In the genomic region with DNA sequence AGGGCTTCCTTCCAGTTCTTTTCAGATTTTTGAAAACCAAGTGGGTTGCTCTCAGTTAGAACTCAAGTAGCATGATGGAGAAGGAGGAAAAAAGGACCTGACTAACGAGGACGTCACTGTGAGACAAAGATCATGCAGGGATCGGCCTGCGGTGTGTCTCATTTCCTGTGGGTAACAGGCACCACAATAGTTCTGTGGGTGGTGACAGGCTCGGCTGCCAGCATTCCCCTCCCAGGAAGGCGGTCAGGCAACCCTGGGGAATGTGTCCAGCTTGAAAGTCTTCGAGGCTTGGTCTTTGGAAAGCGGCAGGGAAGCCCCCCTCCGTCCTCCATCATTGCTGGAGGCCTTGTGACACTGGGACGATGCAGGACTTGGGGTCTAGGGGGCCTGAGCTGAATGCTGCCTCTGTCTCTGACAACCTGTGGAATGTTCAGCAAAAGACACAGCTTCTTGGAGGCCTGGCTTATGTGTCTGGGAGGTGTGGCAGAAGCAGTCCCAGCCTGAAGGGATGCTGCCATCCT, we compare ENCODE assay signal across 8 cellular contexts.
DNase-seq lines count a peak whose midpoint lies in the region; ATAC-seq and TF ChIP-seq lines count a peak whose summit lies in the region.

No MANE protein-coding gene starts in this region.

- H3K4me3 ChIP-seq in mucosa of descending colon = no peak overlapping the region

- intact Hi-C loops in Right ventricle myocardium superior (cut with DNase I) = loop anchor here (10.0 kb wide), 1 partner anchor 215 kb away; no protein-coding TSS in a partner anchor
- intact Hi-C loops in Right ventricle myocardium inferior (cut with DNase I) = no loop called here
- intact Hi-C loops in mucosa of descending colon (cut with DNase I, micrococcal nuclease) = loop anchor here in 1 of 2 donors (10.0 kb wide), 1 partner anchor 375 kb away; no protein-coding TSS in a partner anchor

- H3K4me1 Mint-ChIP-seq in stimulated activated naive CD8-positive, alpha-beta T cell treated with anti-CD3 and anti-CD28 coated beads, Interleukin-15, Interleukin-2, amounts not matched to agents 100 ng/mL and 50 ng/mL, for 24 hours (ENCODE audit: low read depth) = peaks cover 36% of the 10 kb centered on the region

- H3K4me1 ChIP-seq in mucosa of descending colon (ENCODE audit: low read depth) = peaks cover 4% of the 10 kb centered on the region

- H3K27me3 Mint-ChIP-seq in stimulated activated naive CD8-positive, alpha-beta T cell treated with anti-CD3 and anti-CD28 coated beads, Interleukin-15, Interleukin-2, amounts not matched to agents 100 ng/mL and 50 ng/mL, for 24 hours = no peaks in the 10 kb centered on the region

- no peaks in the 10 kb centered on the region for H3K9me3 ChIP-seq in mucosa of descending colon

- H3K4me3 Mint-ChIP-seq in stimulated activated naive CD8-positive, alpha-beta T cell treated with anti-CD3 and anti-CD28 coated beads, Interleukin-15, Interleukin-2, amounts not matched to agents 100 ng/mL and 50 ng/mL, for 24 hours = peak overlapping the region; percentile 77

- H3K36me3 ChIP-seq in mucosa of descending colon (ENCODE audit: low read depth) = no peaks in the 10 kb centered on the region

- peaks cover 10% of the 10 kb centered on the region for H3K9me3 Mint-ChIP-seq in stimulated activated naive CD8-positive, alpha-beta T cell treated with anti-CD3 and anti-CD28 coated beads, Interleukin-15, Interleukin-2, amounts not matched to agents 100 ng/mL and 50 ng/mL, for 24 hours

- TF ChIP-seq CTCF in mucosa of descending colon (IDR thresholded peaks at IDR 0.05) = no peak

- H3K36me3 Mint-ChIP-seq in stimulated activated naive CD8-positive, alpha-beta T cell treated with anti-CD3 and anti-CD28 coated beads, Interleukin-15, Interleukin-2, amounts not matched to agents 100 ng/mL and 50 ng/mL, for 24 hours (ENCODE audit: low read depth) = no peaks in the 10 kb centered on the region

- DNase-seq in Right ventricle myocardium superior (peak; percentile 58), Right ventricle myocardium inferior (ENCODE audit: missing footprints) (no peak), T-helper 22 cell (ENCODE audit: low read depth) (peak; percentile 66), astrocyte of the hippocampus (ENCODE audit: low read depth, low spot score) (peak; percentile 95), mucosa of descending colon (peak; percentile 58 to 81 (median 59)), HuH-7 (ENCODE audit: low spot score) (no peak)

- H3K27ac Mint-ChIP-seq in stimulated activated naive CD8-positive, alpha-beta T cell treated with anti-CD3 and anti-CD28 coated beads, Interleukin-15, Interleukin-2, amounts not matched to agents 100 ng/mL and 50 ng/mL, for 24 hours = peak overlapping the region; percentile 92

- ATAC-seq in Right ventricle myocardium superior (ENCODE audit: poor library complexity) (peak; percentile 39), Right ventricle myocardium inferior (no peak), HG03442 (IDR thresholded peaks at IDR 0.05; ENCODE audit: unreplicated experiment) (peak; percentile 94), mucosa of descending colon (peak; percentile 84)

Comparison
In these comparisons a context has a peak if more than half of its experiments do, and no peak if none do; other contexts are left out.
1. DNase-seq: peak in Right ventricle myocardium superior (single experiment), T-helper 22 cell (single experiment), astrocyte of the hippocampus (single experiment) and mucosa of descending colon (3 of 3); none in Right ventricle myocardium inferior (single experiment) and HuH-7 (single experiment).